Comparison of ENCODE assay signal across 10 cellular contexts in the genomic region with DNA sequence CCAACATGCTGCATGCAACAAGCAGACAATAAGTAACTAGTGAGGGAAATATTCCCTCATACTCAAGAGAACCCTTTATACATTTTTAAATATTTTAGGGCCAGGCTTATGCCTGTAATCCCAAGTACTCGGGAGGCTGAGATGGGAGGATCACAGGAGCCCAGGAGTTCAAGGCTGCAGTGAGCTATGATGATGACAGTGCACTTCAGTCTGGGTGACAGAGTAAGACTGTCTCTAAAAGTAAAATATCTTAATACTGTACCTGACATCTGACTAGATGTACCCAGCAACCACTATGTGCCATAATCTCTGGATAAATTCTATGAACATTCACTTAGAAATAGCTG. TPM values are rescaled to one million over a fixed set of nuclear protein-coding genes. Genes with fewer than 3 reads are reported as not detected.
DNase-seq lines count a peak whose midpoint lies in the region; ATAC-seq and TF ChIP-seq lines count a peak whose summit lies in the region.
"Had no signal": no experiment of that assay in that cellular context is flagged by ENCODE, and none has a peak within 500 bp of the region (broad histone marks: within the 10 kb centered on the region; RNA-seq: fewer than 3 reads in every experiment).

No MANE protein-coding gene starts in this region.

- peaks cover 71% of the 10 kb centered on the region for H3K36me3 Mint-ChIP-seq in Caco-2 (ENCODE audit: insufficient read depth, unreplicated experiment)
- H3K36me3 Mint-ChIP-seq in activated T-helper 17 cell treated with anti-CD3 and anti-CD28 coated beads, Interleukin-2, amount 50 U/mL, for 72 hours (ENCODE audit: low read depth), result peaks cover 87% of the 10 kb centered on the region
- peaks cover 0 to 7% of the 10 kb centered on the region in 2 donors for H3K36me3 Mint-ChIP-seq in naive B cell

- peak overlapping the region; percentile 92 for H3K27ac ChIP-seq in A673 (ENCODE audit: low read depth, low read length, poor library complexity, severe bottlenecking)

- no peak for ATAC-seq in activated T-helper 17 cell treated with anti-CD3 and anti-CD28 coated beads, Interleukin-2, amount 50 U/mL, for 72 hours (replicated peaks)
- ATAC-seq in naive B cell (ENCODE audit: low read depth in 2 of 2), result no peak
- ATAC-seq in GM21723 (IDR thresholded peaks at IDR 0.05; ENCODE audit: unreplicated experiment), result no peak

- BruUV-seq in A673 (replicated peaks; lab: Mats Ljungman, UMichigan), result no TSS peak
- BruUV-seq in Caco-2 (replicated peaks; lab: Mats Ljungman, UMichigan), result no TSS peak

- H3K36me3 ChIP-seq in A673 (ENCODE audit: insufficient read depth, low read length, poor library complexity, severe bottlenecking) (peaks cover 25% of the 10 kb centered on the region), Caco-2 (ENCODE audit: control insufficient read depth, insufficient read depth, low read length) (peaks cover 3% of the 10 kb centered on the region)

- H3K4me3 ChIP-seq in A673 (ENCODE audit: low read depth, low read length, poor library complexity, severe bottlenecking) (no peak overlapping the region), Caco-2 (ENCODE audit: low read depth, low read length) (no peak overlapping the region)

- H3K4me3 Mint-ChIP-seq in Caco-2 (ENCODE audit: unreplicated experiment) (peak overlapping the region; percentile 91), naive B cell (peak overlapping the region in 7 of 8 donors; percentile 95 to 99 (median 98))
- peak overlapping the region; percentile 100 for H3K4me3 Mint-ChIP-seq in activated T-helper 17 cell treated with anti-CD3 and anti-CD28 coated beads, Interleukin-2, amount 50 U/mL, for 72 hours

- H3K9me3 Mint-ChIP-seq in Caco-2 (ENCODE audit: unreplicated experiment), result no peaks in the 10 kb centered on the region
- no peaks in the 10 kb centered on the region for H3K9me3 Mint-ChIP-seq in activated T-helper 17 cell treated with anti-CD3 and anti-CD28 coated beads, Interleukin-2, amount 50 U/mL, for 72 hours
- H3K9me3 Mint-ChIP-seq in naive B cell, result no peaks in the 10 kb centered on the region

- CTCF ChIA-PET in A673 (lab: Charles Lee) (interaction anchor here (1.2 kb wide), 1 partner anchor 26 kb away, joined by 3 read pairs; no protein-coding TSS in a partner anchor), Caco-2 (lab: Charles Lee) (interaction anchor here (0.6 to 1.8 kb wide), 4 partner anchors 10 to 200 kb away, joined by 3 to 9 read pairs (median 4); a partner anchor contains a TSS)

- no peak for TF ChIP-seq CTCF in A673 (conservative IDR thresholded peaks at IDR 0.05; ENCODE audit: low read depth, low read length)
- TF ChIP-seq CTCF in Caco-2 (IDR thresholded peaks at IDR 0.05; ENCODE audit: insufficient read depth in 1 of 2, low read depth in 1 of 2, low read length in 1 of 2, severe bottlenecking in 1 of 2, unreplicated experiment in 1 of 2), result no peak

- intact Hi-C loops in A673 (cut with micrococcal nuclease; ENCODE audit: unreplicated experiment), result no loop called here
- intact Hi-C loops in Caco-2 (cut with micrococcal nuclease; ENCODE audit: unreplicated experiment), result no loop called here

- POLR2A ChIA-PET in A673 (lab: Charles Lee; ENCODE audit: low non-redundant PET) (no interaction called here), Caco-2 (lab: Charles Lee) (interaction anchor here (0.6 to 0.7 kb wide), 2 partner anchors 256 to 554 kb away, joined by 4 read pairs; a partner anchor contains a TSS)

- H3K9me3 ChIP-seq in A673 (ENCODE audit: low read depth, low read length, poor library complexity, severe bottlenecking) (no peaks in the 10 kb centered on the region), Caco-2 (no peaks in the 10 kb centered on the region)

- peaks cover 9% of the 10 kb centered on the region for H3K4me1 ChIP-seq in A673 (ENCODE audit: insufficient read depth, low read length, poor library complexity, severe bottlenecking)
- peaks cover 17% of the 10 kb centered on the region for H3K4me1 ChIP-seq in Caco-2

- DNase-seq in A673 (ENCODE audit: low spot score), result no peak
- DNase-seq in Caco-2, result no peak
- no peak for DNase-seq in naive B cell
- no peak for DNase-seq in mucosa of gallbladder (ENCODE audit: low spot score)
- no peak for DNase-seq in OCI-M1 (lab: John Stamatoyannopoulos, UW)
- DNase-seq in T-helper 9 cell, result no peak
- DNase-seq: activated CD8-positive, alpha-beta memory T cell treated with anti-CD3 and anti-CD28 coated beads, Interleukin-2, amount 50 U/mL, for 48 hours; NCI-H2171 had no signal

- H3K4me1 Mint-ChIP-seq in Caco-2 (ENCODE audit: low read depth, unreplicated experiment) (peaks cover 26% of the 10 kb centered on the region), naive B cell (peaks cover 19 to 60% (median 27%) of the 10 kb centered on the region in 3 donors)
- H3K4me1 Mint-ChIP-seq in activated T-helper 17 cell treated with anti-CD3 and anti-CD28 coated beads, Interleukin-2, amount 50 U/mL, for 72 hours, result peaks cover 20% of the 10 kb centered on the region

- H3K27ac Mint-ChIP-seq in Caco-2 (ENCODE audit: unreplicated experiment), result peak overlapping the region; percentile 97
- peak overlapping the region; percentile 100 for H3K27ac Mint-ChIP-seq in activated T-helper 17 cell treated with anti-CD3 and anti-CD28 coated beads, Interleukin-2, amount 50 U/mL, for 72 hours
- H3K27ac Mint-ChIP-seq in naive B cell, result peak overlapping the region in 5 of 6 donors; percentile 79 to 99 (median 98)

- H3K27me3 ChIP-seq in A673 (replicated peaks; ENCODE audit: insufficient read depth, low read depth, low read length, poor library complexity), result no peaks in the 10 kb centered on the region
- no peaks in the 10 kb centered on the region for H3K27me3 ChIP-seq in Caco-2 (replicated peaks; ENCODE audit: control insufficient read depth, insufficient read depth, low read length)

- no peaks in the 10 kb centered on the region for H3K27me3 Mint-ChIP-seq in Caco-2 (ENCODE audit: insufficient read depth, unreplicated experiment)
- H3K27me3 Mint-ChIP-seq in activated T-helper 17 cell treated with anti-CD3 and anti-CD28 coated beads, Interleukin-2, amount 50 U/mL, for 72 hours, result no peaks in the 10 kb centered on the region
- no peaks in the 10 kb centered on the region for H3K27me3 Mint-ChIP-seq in naive B cell

RNA-seq across cellular contexts. Expression of a gene that starts 1.9 kb away (rescaled TPM):
- total RNA-seq in A673 (2021) (40.8 and 41.5 TPM in 2 replicates), Caco-2 (2022) (35.6 and 41.4 TPM in 2 replicates), mucosa of gallbladder (39.0 TPM)
- total RNA-seq in activated T-helper 17 cell treated with anti-CD3 and anti-CD28 coated beads, Interleukin-2, amount 50 U/mL, for 72 hours, result 10 to 100 TPM; 17.9 to 36.8 TPM
- 10 to 100 TPM; 37.2 to 44.3 (median 41.2) TPM for polyA plus RNA-seq in naive B cell (ENCODE audit: low read depth in 6 of 6)

RNA-seq across cellular contexts. Expression of a gene that starts 34.5 kb away (rescaled TPM):
- total RNA-seq in A673 (2021) (354 and 367 TPM in 2 replicates), Caco-2 (2022) (317 and 358 TPM in 2 replicates), mucosa of gallbladder (222 TPM)
- 100 to 1,000 TPM; 334 to 423 TPM for total RNA-seq in activated T-helper 17 cell treated with anti-CD3 and anti-CD28 coated beads, Interleukin-2, amount 50 U/mL, for 72 hours
- polyA plus RNA-seq in naive B cell (ENCODE audit: low read depth in 6 of 6), result 10 to 100 TPM; 76.4 to 88.7 (median 79.2) TPM
